Comparison of ENCODE assay signal across 7 cellular contexts in genomic region chr17:3403856-3404255, GRCh38. TPM values are rescaled to one million over a fixed set of nuclear protein-coding genes. Genes with fewer than 3 reads are reported as not detected.
"Had no signal": no experiment of that assay in that cellular context is flagged by ENCODE, and none has a peak within 500 bp of the region (broad histone marks: within the 10 kb centered on the region; RNA-seq: fewer than 3 reads in every experiment).

No MANE protein-coding gene starts in this region.

RNA-seq across cellular contexts. Expression of gene OR1E1, which starts 5.6 kb away (rescaled TPM):
- polyA plus RNA-seq: hepatocyte; immature natural killer cell; keratinocyte; liver; lung; mammary epithelial cell; naive thymus-derived CD4-positive, alpha-beta T cell had no signal

RNA-seq across cellular contexts. Expression of gene OR3A3, which starts 7.3 kb away (rescaled TPM):
- polyA plus RNA-seq: hepatocyte; immature natural killer cell; keratinocyte; liver; lung; mammary epithelial cell; naive thymus-derived CD4-positive, alpha-beta T cell had no signal

RNA-seq across cellular contexts. Expression of gene OR3A2, which starts 17.7 kb away (rescaled TPM):
- polyA plus RNA-seq: hepatocyte, keratinocyte, liver, mammary epithelial cell had no signal

RNA-seq across cellular contexts. Expression of gene OR1E2, which starts 29.8 kb away (rescaled TPM):
- polyA plus RNA-seq: hepatocyte; immature natural killer cell; keratinocyte; liver; lung; mammary epithelial cell; naive thymus-derived CD4-positive, alpha-beta T cell had no signal
